8 cellular contexts compared by ENCODE assay signal in genomic region chr17:63549946-63550815, GRCh38. TPM values are rescaled to one million over a fixed set of nuclear protein-coding genes. Genes with fewer than 3 reads are reported as not detected.
DNase-seq lines count a peak whose midpoint lies in the region; ATAC-seq, FAIRE-seq and TF ChIP-seq lines count a peak whose summit lies in the region.

TSS of gene DCAF7 (plus strand) at chr17:63550477. CDS start at chr17:63550678, 201 bp downstream.

- H3K9me3 ChIP-seq in body of pancreas (no peaks in the 10 kb centered on the region), sigmoid colon (no peaks in the 10 kb centered on the region)

- H3K4me3 ChIP-seq in body of pancreas (peak within 1 kb of the TSS; percentile 64 to 100), sigmoid colon (peak within 1 kb of the TSS; percentile 66 to 95 (median 81))

- H3K27ac ChIP-seq in 22Rv1, result peak within 1 kb of the TSS; percentile 81
- peak within 1 kb of the TSS; percentile 79 to 98 (median 92) for H3K27ac ChIP-seq in body of pancreas
- H3K27ac ChIP-seq in sigmoid colon, result peak within 1 kb of the TSS; percentile 87 to 95 (median 89)

- DNase-seq in NCI-H2107 treated with DMSO at 0.1 percent for 48 hours (lab: John Stamatoyannopoulos, UW; ENCODE audit: unreplicated experiment), result peak; percentile 98
- DNase-seq in body of pancreas, result peak; percentile 100
- peak; percentile 99 for DNase-seq in iPS DF 19.7 (ENCODE audit: low read depth, low spot score)
- DNase-seq in sigmoid colon, result peak; percentile 100

- peak; percentile 94 for FAIRE-seq in TTC549 (lab: Jason Lieb, UNC)

- no peaks in the 10 kb centered on the region for H3K27me3 ChIP-seq in body of pancreas
- H3K27me3 ChIP-seq in sigmoid colon, result no peaks in the 10 kb centered on the region

- TF ChIP-seq POLR2A in body of pancreas (IDR thresholded peaks at IDR 0.05) (peak; percentile 39 to 81 (median 80)), sigmoid colon (IDR thresholded peaks at IDR 0.05) (peak; percentile 48 to 57)

- WGBS in body of pancreas, 2 donors, result 0 to 1% methylated on average over 30 to 71 of the region's 72 CpGs
- WGBS in sigmoid colon, 2 donors, result 0 to 1% methylated on average over 72 of the region's 72 CpGs

- no peak for TF ChIP-seq EP300 in sigmoid colon (IDR thresholded peaks at IDR 0.05)

- H3K4me1 ChIP-seq in body of pancreas (peaks cover 34% of the 10 kb centered on the region), sigmoid colon (peaks cover 0 to 49% (median 43%) of the 10 kb centered on the region in 4 donors)

- intact Hi-C loops in body of pancreas (cut with DNase I) (loop anchor here (10.0 kb wide), 1 partner anchor 105 kb away; the partner anchor contains the start of gene CYB561), sigmoid colon (cut with DNase I) (loop anchor here (1.0 to 5.0 kb wide), 3 partner anchors 16 to 104 kb away; partner anchors contain the start of genes CYB561 and TACO1)

- ATAC-seq in GM18520 (IDR thresholded peaks at IDR 0.05; ENCODE audit: unreplicated experiment), result peak; percentile 94
- ATAC-seq in HG03064 (IDR thresholded peaks at IDR 0.05; ENCODE audit: low read depth, unreplicated experiment), result peak; percentile 96
- ATAC-seq in body of pancreas, result peak; percentile 98

- H3K36me3 ChIP-seq in body of pancreas (replicated peaks in 1 of 2; ENCODE audit: insufficient read depth in 1 of 2, low read depth in 2 of 2), result no peaks in the 10 kb centered on the region
- H3K36me3 ChIP-seq in sigmoid colon, result no peaks in the 10 kb centered on the region

- TF ChIP-seq CTCF in 22Rv1 (IDR thresholded peaks at IDR 0.05), result no peak
- peak in 1 of 7 experiments; percentile 0 for TF ChIP-seq CTCF in body of pancreas (IDR thresholded peaks at IDR 0.05)
- TF ChIP-seq CTCF in sigmoid colon (IDR thresholded peaks at IDR 0.05), result no peak

RNA-seq across cellular contexts. Expression of gene DCAF7, which starts in this region (rescaled TPM):
- total RNA-seq in body of pancreas (10 to 100 TPM; 16.8 to 16.9 TPM), sigmoid colon (10 to 100 TPM; 19.7 to 28.9 (median 23.5) TPM)
- 10 to 100 TPM; 14.4 to 34.6 (median 23.1) TPM for polyA plus RNA-seq in sigmoid colon

Comparison
In these comparisons a context has a peak if more than half of its experiments do, and no peak if none do; other contexts are left out.
1. Peak in every context shown above with its lines: DNase-seq, ATAC-seq, H3K4me3 ChIP-seq and H3K27ac ChIP-seq.